In genomic region chr2:27093430-27094352, GRCh38 we compare ENCODE assay signal across 31 cellular contexts. TPM values are rescaled to one million over a fixed set of nuclear protein-coding genes. Genes with fewer than 3 reads are reported as not detected.
DNase-seq lines count a peak whose midpoint lies in the region; TF ChIP-seq lines count a peak whose summit lies in the region.
"Had no signal": no experiment of that assay in that cellular context is flagged by ENCODE, and none has a peak within 500 bp of the region (broad histone marks: within the 10 kb centered on the region; RNA-seq: fewer than 3 reads in every experiment).

No MANE protein-coding gene starts in this region.

- H3T11ph ChIP-seq in H9 (ENCODE audit: low read length) = no peak overlapping the region

- H3K4me3 Mint-ChIP-seq in nephron (no peak overlapping the region), H9 (no peak overlapping the region)
- H3K4me3 Mint-ChIP-seq: activated CD4-positive, alpha-beta memory T cell treated with anti-CD3 and anti-CD28 coated beads for 36 hours; activated naive CD4-positive, alpha-beta T cell treated with anti-CD3 and anti-CD28 coated beads, Interleukin-2, amount 50 U/mL, for 24 hours; brain had no signal

- no peaks in the 10 kb centered on the region for H3K9me3 Mint-ChIP-seq in nephron
- no peaks in the 10 kb centered on the region; a peak in 1 of 5 replicates for H3K9me3 Mint-ChIP-seq in H9
- H3K9me3 Mint-ChIP-seq: activated CD4-positive, alpha-beta memory T cell treated with anti-CD3 and anti-CD28 coated beads for 36 hours; activated naive CD4-positive, alpha-beta T cell treated with anti-CD3 and anti-CD28 coated beads, Interleukin-2, amount 50 U/mL, for 24 hours; brain had no signal

- H3K27me3 Mint-ChIP-seq in nephron (ENCODE audit: low read depth) (peaks cover 2% of the 10 kb centered on the region), H9 (ENCODE audit: low read depth) (no peaks in the 10 kb centered on the region; the same call in 1 of the 2 replicates)
- H3K27me3 Mint-ChIP-seq: activated CD4-positive, alpha-beta memory T cell treated with anti-CD3 and anti-CD28 coated beads for 36 hours; activated naive CD4-positive, alpha-beta T cell treated with anti-CD3 and anti-CD28 coated beads, Interleukin-2, amount 50 U/mL, for 24 hours had no signal

- no peak overlapping the region for H2AK5ac ChIP-seq in H9 (ENCODE audit: insufficient read length, low read length)

- H3K79me2 ChIP-seq in H9 (ENCODE audit: insufficient read depth, low read length) = no peaks in the 10 kb centered on the region

- H3K14ac ChIP-seq in H9 (ENCODE audit: insufficient read depth, low read length) = no peak overlapping the region

- no peak overlapping the region for H3K4ac ChIP-seq in H9 (ENCODE audit: low read depth, low read length)

- H3K27me3 ChIP-seq in iPS-15b (ENCODE audit: control insufficient read depth, insufficient read depth, low read length) = no peaks in the 10 kb centered on the region
- peaks cover 19% of the 10 kb centered on the region; the same call in 1 of the 2 replicates for H3K27me3 ChIP-seq in SJCRH30
- no peaks in the 10 kb centered on the region for H3K27me3 ChIP-seq in H9 (ENCODE audit: insufficient read depth, low read length)
- H3K27me3 ChIP-seq: esophagus muscularis mucosa, foreskin keratinocyte, heart left ventricle, MG63, stomach had no signal

- H2AFZ ChIP-seq in H9 (ENCODE audit: low read length) = no peak overlapping the region
- H2AFZ ChIP-seq: GM23248, PC-9 had no signal

- no peak overlapping the region for H4K8ac ChIP-seq in H9 (replicated peaks; ENCODE audit: insufficient read length, low read depth, low read length)

- TF ChIP-seq CTCF in nephron (IDR thresholded peaks at IDR 0.05; ENCODE audit: unreplicated experiment in 3 of 3) (no peak), H9 (conservative IDR thresholded peaks at IDR 0.05) (no peak), foreskin fibroblast (IDR thresholded peaks at IDR 0.05; ENCODE audit: low read depth, low read length) (no peak)

- peaks cover 14% of the 10 kb centered on the region for H3K4me1 Mint-ChIP-seq in nephron
- H3K4me1 Mint-ChIP-seq in H9 = peaks cover 6 to 8% of the 10 kb centered on the region in 2 experiments

- H3K9ac ChIP-seq in iPS-15b (ENCODE audit: low read depth, low read length) (peak overlapping the region; percentile 12), H9 (ENCODE audit: extremely low read depth, insufficient read length, low read length) (no peak overlapping the region)
- H3K9ac ChIP-seq: GM23248 had no signal

- H3K23ac ChIP-seq in H9 (ENCODE audit: insufficient read length, low read depth, low read length) = no peak overlapping the region

- no peak overlapping the region for H2BK20ac ChIP-seq in H9 (ENCODE audit: low read depth, low read length, poor library complexity, severe bottlenecking)

- DNase-seq in NCI-H82 treated with DMSO at 0.1 percent for 48 hours (lab: John Stamatoyannopoulos, UW; ENCODE audit: unreplicated experiment) (peak; percentile 60), SJCRH30 (no peak), H9 (no peak), foreskin fibroblast (no peak), SHP77 (lab: John Stamatoyannopoulos, UW) (no peak)
- DNase-seq: activated CD4-positive, alpha-beta memory T cell treated with anti-CD3 and anti-CD28 coated beads for 36 hours; activated CD4-positive, alpha-beta T cell treated with anti-CD3 and anti-CD28 coated beads for 1 hour; amniotic stem cell; dermis blood vessel endothelial cell; foreskin keratinocyte; heart left ventricle; KG1; MG63; NCI-H1105 treated with DMSO at 0.1 percent for 48 hours; NCI-H2081; NCI-H526 treated with DMSO at 0.1 percent for 48 hours; PC-9; Right ventricle myocardium superior; stimulated activated CD4-positive, alpha-beta T cell treated with anti-CD3 and anti-CD28 coated beads, Interleukin-12 subunit alpha, Interleukin-12 subunit beta, amount 100 ng/mL, for 4 hours; stimulated activated CD4-positive, alpha-beta T cell treated with anti-CD3 and anti-CD28 coated beads, Interleukin-2, amount 100 ng/mL, for 48 hours; stomach had no signal

- H2BK15ac ChIP-seq in H9 (ENCODE audit: low read depth, low read length) = no peak overlapping the region

- no peak overlapping the region for H2BK120ac ChIP-seq in H9 (ENCODE audit: low read depth, low read length, poor library complexity, severe bottlenecking)

- H3K36me3 ChIP-seq in iPS-15b (ENCODE audit: control insufficient read depth, insufficient read depth, low read length) = no peaks in the 10 kb centered on the region
- H3K36me3 ChIP-seq in SJCRH30 = no peaks in the 10 kb centered on the region
- H3K36me3 ChIP-seq: heart left ventricle, MG63 had no signal

- H3K9me3 ChIP-seq in iPS-15b (ENCODE audit: control insufficient read depth, insufficient read depth, low read length) (no peaks in the 10 kb centered on the region), SJCRH30 (replicated peaks) (no peaks in the 10 kb centered on the region), H9 (ENCODE audit: control insufficient read depth, low read depth, low read length) (no peaks in the 10 kb centered on the region)
- H3K9me3 ChIP-seq: esophagus muscularis mucosa, heart left ventricle, MG63, stomach had no signal

- H3K27ac ChIP-seq in SJCRH30 (no peak overlapping the region), H9 (ENCODE audit: insufficient read length, low read depth, low read length) (no peak overlapping the region)
- H3K27ac ChIP-seq: C4-2B, esophagus muscularis mucosa, foreskin keratinocyte, GM23248, heart left ventricle, PC-9, stomach had no signal

- H4K20me1 ChIP-seq in H9 (ENCODE audit: control insufficient read depth, insufficient read depth, insufficient read length) = peaks cover 3% of the 10 kb centered on the region

- no peak overlapping the region for H4K5ac ChIP-seq in H9 (ENCODE audit: insufficient read length, low read depth, low read length)

- H2BK5ac ChIP-seq in H9 (ENCODE audit: insufficient read length, low read length) = no peak overlapping the region

- no peak overlapping the region for H3K4me3 ChIP-seq in iPS-15b (ENCODE audit: low read depth, low read length)
- H3K4me3 ChIP-seq in SJCRH30 = no peak overlapping the region
- H3K4me3 ChIP-seq in foreskin fibroblast (ENCODE audit: low read depth in 1 of 2, low read length in 2 of 2) = no peak overlapping the region
- H3K4me3 ChIP-seq: esophagus muscularis mucosa, GM23248, heart left ventricle, MG63, PC-9, stomach had no signal

- H3K23me2 ChIP-seq in H9 (ENCODE audit: insufficient read length, low read depth, low read length, poor library complexity, severe bottlenecking) = no peaks in the 10 kb centered on the region

- no peak overlapping the region for H2BK12ac ChIP-seq in H9 (ENCODE audit: insufficient read length, low read depth, low read length)

- no peaks in the 10 kb centered on the region for H3K79me1 ChIP-seq in H9 (ENCODE audit: insufficient read depth, low read depth, low read length, poor library complexity, severe bottlenecking)

- H4K91ac ChIP-seq in H9 (ENCODE audit: insufficient read length, low read depth, low read length) = no peak overlapping the region

- no peaks in the 10 kb centered on the region for H3K4me1 ChIP-seq in iPS-15b (ENCODE audit: control insufficient read depth, insufficient read depth, low read length)
- no peaks in the 10 kb centered on the region for H3K4me1 ChIP-seq in SJCRH30
- no peaks in the 10 kb centered on the region for H3K4me1 ChIP-seq in H9 (ENCODE audit: insufficient read depth, low read length)
- H3K4me1 ChIP-seq: foreskin keratinocyte had no signal

- WGBS in H9 (ENCODE audit: extremely low coverage, insufficient read length, low lambda C conversion rate) = no CpG with 5 or more reads among the region's 6 CpGs

- no peak overlapping the region for H3K4me2 ChIP-seq in H9 (ENCODE audit: insufficient read depth, insufficient read length, low read length)
- H3K4me2 ChIP-seq: PC-9 had no signal

- H3K36me3 Mint-ChIP-seq in nephron (ENCODE audit: low read depth) = no peaks in the 10 kb centered on the region
- H3K36me3 Mint-ChIP-seq in H9 (ENCODE audit: insufficient read depth in 1 of 3, low read depth in 3 of 3) = no peaks in the 10 kb centered on the region; a peak in 1 of 7 replicates
- H3K36me3 Mint-ChIP-seq: activated CD4-positive, alpha-beta memory T cell treated with anti-CD3 and anti-CD28 coated beads for 36 hours; activated naive CD4-positive, alpha-beta T cell treated with anti-CD3 and anti-CD28 coated beads, Interleukin-2, amount 50 U/mL, for 24 hours; brain had no signal

- H3K27ac Mint-ChIP-seq in nephron (peak overlapping the region in 2 of 3 experiments; percentile 5 to 79), H9 (peak overlapping the region in 1 of 3 experiments; percentile 83; a peak in 2 of 7 replicates)
- H3K27ac Mint-ChIP-seq: activated CD4-positive, alpha-beta memory T cell treated with anti-CD3 and anti-CD28 coated beads for 36 hours; activated naive CD4-positive, alpha-beta T cell treated with anti-CD3 and anti-CD28 coated beads, Interleukin-2, amount 50 U/mL, for 24 hours; brain had no signal

- no peak overlapping the region for H3K56ac ChIP-seq in H9 (ENCODE audit: insufficient read length, low read depth, low read length)

- no peak overlapping the region for H3K18ac ChIP-seq in H9 (ENCODE audit: insufficient read length, low read depth, low read length)

RNA-seq across cellular contexts. Expression of gene KHK, which starts 7.1 kb away (rescaled TPM):
- total RNA-seq in SJCRH30 (2014; rRNA removed; shearing (Covaris generic)) = 0.30 and 0.63 TPM in 2 replicates
- 12.1 and 12.2 TPM in 2 replicates for total RNA-seq in H9 (2021)
- total RNA-seq: GM23248 had no signal

RNA-seq across cellular contexts. Expression of gene EMILIN1, which starts 15.3 kb away (rescaled TPM):
- 80.5 and 87.7 TPM in 2 replicates for total RNA-seq in SJCRH30 (2014; rRNA removed; shearing (Covaris generic))
- total RNA-seq in H9 (2021) = 1.2 and 1.8 TPM in 2 replicates

RNA-seq across cellular contexts. Expression of gene OST4, which starts 22.2 kb away (rescaled TPM):
- total RNA-seq in SJCRH30 (2014; rRNA removed; shearing (Covaris generic)) = 349 and 357 TPM in 2 replicates
- 214 and 215 TPM in 2 replicates for total RNA-seq in H9 (2021)

RNA-seq across cellular contexts. Expression of gene CGREF1, which starts 25.2 kb away (rescaled TPM):
- 0.08 TPM in 1 of 2 replicates, not detected in the other for total RNA-seq in SJCRH30 (2014; rRNA removed; shearing (Covaris generic))
- total RNA-seq in H9 (2021) = 1.4 and 2.1 TPM in 2 replicates

RNA-seq across cellular contexts. Expression of gene ABHD1, which starts 29.9 kb away (rescaled TPM):
- not detected in 2 replicates for total RNA-seq in SJCRH30 (2014; rRNA removed; shearing (Covaris generic))
- 0.31 and 0.61 TPM in 2 replicates for total RNA-seq in H9 (2021)
- total RNA-seq: dermis blood vessel endothelial cell, foreskin keratinocyte, GM23248, HT-29, kidney epithelial cell, lung microvascular endothelial cell, PC-9, stomach had no signal

Comparison
In these comparisons a context has a peak if more than half of its experiments do, and no peak if none do; other contexts are left out.
1. RNA of gene EMILIN1, which starts 15.3 kb away (total RNA-seq): 80.5 to 87.7 TPM in SJCRH30; 1.2 to 1.8 TPM in H9; every median in the first group is over 10 times any median in the second.